Comparison of ENCODE assay signal across 8 cellular contexts in the genomic region with DNA sequence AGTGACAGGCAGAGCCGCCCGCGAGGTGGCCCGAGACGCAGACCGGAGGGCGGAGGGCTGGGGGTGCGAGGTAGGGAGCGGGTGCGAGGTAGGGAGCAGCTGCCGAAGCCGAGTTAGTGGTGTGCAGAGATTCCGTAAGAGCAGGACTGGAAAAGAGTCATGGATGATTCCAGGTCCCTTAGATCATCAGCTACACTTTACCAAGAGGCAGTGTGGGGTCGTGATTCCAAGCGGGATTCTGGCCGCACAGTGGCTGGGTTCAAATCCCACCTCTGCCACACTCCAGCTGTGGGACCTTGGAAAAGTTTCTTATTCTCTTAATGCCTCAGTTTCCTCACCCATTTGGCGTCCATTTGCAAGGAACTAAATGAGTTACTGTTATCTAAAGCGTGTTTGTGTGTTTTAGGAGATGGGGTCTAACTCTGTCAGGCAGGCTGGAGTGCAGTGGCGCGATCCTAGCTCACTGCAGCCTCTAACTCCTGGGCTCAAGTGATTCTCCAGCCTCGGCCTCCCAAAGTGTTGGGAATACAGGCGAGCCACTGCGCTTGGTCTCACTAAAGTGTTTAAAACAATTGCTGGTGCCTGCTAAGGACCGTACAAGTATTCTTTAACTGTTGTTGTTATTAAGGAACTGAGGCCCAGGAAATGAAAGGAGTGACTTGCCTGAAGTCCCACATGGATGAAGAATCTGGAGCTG. TPM values are rescaled to one million over a fixed set of nuclear protein-coding genes. Genes with fewer than 3 reads are reported as not detected.
DNase-seq lines count a peak whose midpoint lies in the region; ATAC-seq and TF ChIP-seq lines count a peak whose summit lies in the region.

No MANE protein-coding gene starts in this region.

- H3K4me3 ChIP-seq in AG04450 (ENCODE audit: low read depth, low read length) (peak overlapping the region; percentile 99), muscle layer of duodenum (ENCODE audit: low read depth in 1 of 2, low read length in 2 of 2) (peak overlapping the region; percentile 74 to 87)

- H3K9me3 ChIP-seq in AG04450 (ENCODE audit: control insufficient read depth, insufficient read depth, low read length) (no peaks in the 10 kb centered on the region; the same call in 1 of the 2 replicates), muscle layer of duodenum (ENCODE audit: control insufficient read depth in 1 of 2, low read length in 2 of 2) (no peaks in the 10 kb centered on the region)

- H3K27me3 ChIP-seq in AG04450 (ENCODE audit: control insufficient read depth, insufficient read depth, low read length) = no peaks in the 10 kb centered on the region
- H3K27me3 ChIP-seq in muscle layer of duodenum (ENCODE audit: low read depth, low read length) = no peaks in the 10 kb centered on the region

- H3K36me3 Mint-ChIP-seq in IgD-negative memory B cell = peaks cover 4% of the 10 kb centered on the region

- TF ChIP-seq CTCF in AG04450 (IDR thresholded peaks at IDR 0.05; ENCODE audit: low read depth, low read length) (no peak), GM10266 (IDR thresholded peaks at IDR 0.05; ENCODE audit: control insufficient read depth, insufficient read depth, low read depth, missing control alignments) (no peak)

- H3K4me3 Mint-ChIP-seq in IgD-negative memory B cell = peak overlapping the region; percentile 98 to 100 (median 99)

- H3K36me3 ChIP-seq in muscle layer of duodenum (ENCODE audit: control insufficient read depth in 1 of 2, insufficient read depth in 2 of 2, low read length in 2 of 2) = peaks cover 0 to 16% of the 10 kb centered on the region in 2 donors

- peak overlapping the region; percentile 96 to 99 (median 97) for H3K27ac Mint-ChIP-seq in IgD-negative memory B cell

- POLR2A ChIA-PET in AG04450 (lab: Yijun Ruan, JAX) = interaction anchor here (0.5 kb wide), 1 partner anchor 312 kb away, joined by 4 read pairs; no protein-coding TSS in a partner anchor

- peaks cover 1% of the 10 kb centered on the region for H3K27me3 Mint-ChIP-seq in IgD-negative memory B cell

- DNase-seq in AG04450 (ENCODE audit: low read depth, low spot score) (no peak), NCI-H82 treated with DMSO at 0.1 percent for 48 hours (lab: John Stamatoyannopoulos, UW; ENCODE audit: unreplicated experiment) (no peak), GM10266 (ENCODE audit: extremely low spot score) (no peak)
- no peak for DNase-seq in stimulated activated CD4-positive, alpha-beta T cell treated with anti-CD3 and anti-CD28 coated beads, Interleukin-15, amount 100 ng/mL, for 24 hours

- H3K4me1 Mint-ChIP-seq in IgD-negative memory B cell = peaks cover 22 to 25% (median 24%) of the 10 kb centered on the region in 3 donors

- H3K27ac ChIP-seq in AG04450 (ENCODE audit: low read depth, low read length) = peak overlapping the region; percentile 88
- H3K27ac ChIP-seq in cingulate gyrus (ENCODE audit: low read depth, low read length) = peak overlapping the region; percentile 94
- H3K27ac ChIP-seq in muscle layer of duodenum (ENCODE audit: low read length) = peak overlapping the region; percentile 86

- CTCF ChIA-PET in AG04450 (lab: Charles Lee) = interaction anchor here (0.6 to 1.4 kb wide), 2 partner anchors 12 to 1041 kb away, joined by 3 read pairs; a partner anchor contains a TSS

- peaks cover 13 to 20% of the 10 kb centered on the region in 2 donors for H3K4me1 ChIP-seq in muscle layer of duodenum (ENCODE audit: control insufficient read depth in 1 of 2, insufficient read depth in 2 of 2, low read length in 2 of 2)

- no peaks in the 10 kb centered on the region for H3K9me3 Mint-ChIP-seq in IgD-negative memory B cell

- ATAC-seq in HG03095 (IDR thresholded peaks at IDR 0.05; ENCODE audit: unreplicated experiment) = no peak

RNA-seq across cellular contexts. Expression of a gene that starts 1.1 kb away (rescaled TPM):
- 195 and 218 TPM in 2 replicates for polyA plus RNA-seq in AG04450 (2011; rRNA removed)
- 35.5 and 42.6 TPM in 2 replicates for polyA minus RNA-seq in AG04450 (2011; rRNA and poly(A)+ RNA removed)
- polyA plus RNA-seq in IgD-negative memory B cell = 367 TPM

RNA-seq across cellular contexts. Expression of a gene that starts 24.9 kb away (rescaled TPM):
- 7.0 and 8.2 TPM in 2 replicates for polyA plus RNA-seq in AG04450 (2011; rRNA removed)
- 6.3 and 10.4 TPM in 2 replicates for polyA minus RNA-seq in AG04450 (2011; rRNA and poly(A)+ RNA removed)
- 38.4 TPM for polyA plus RNA-seq in IgD-negative memory B cell

RNA-seq across cellular contexts. Expression of a gene that starts 57.0 kb away (rescaled TPM):
- polyA plus RNA-seq in AG04450 (2011; rRNA removed) (40.8 and 45.8 TPM in 2 replicates), IgD-negative memory B cell (not detected)
- polyA minus RNA-seq in AG04450 (2011; rRNA and poly(A)+ RNA removed) = 60.9 and 66.8 TPM in 2 replicates

Comparison
In these comparisons a context has a peak if more than half of its experiments do, and no peak if none do; other contexts are left out.
1. RNA of a gene that starts 57.0 kb away (polyA plus RNA-seq): 40.8 to 45.8 TPM in AG04450; not detected in IgD-negative memory B cell (single experiment); every median in the first group is over 10 times any median in the second.
2. Peak in every context shown above with its lines, with median percentiles within 50 percentile points of each other: H3K27ac ChIP-seq.